ENCODE assay signal across 5 cellular contexts in genomic region chr9:128111726-128112125, GRCh38. TPM values are rescaled to one million over a fixed set of nuclear protein-coding genes. Genes with fewer than 3 reads are reported as not detected.
"Had no signal": no experiment of that assay in that cellular context is flagged by ENCODE, and none has a peak within 500 bp of the region (broad histone marks: within the 10 kb centered on the region; RNA-seq: fewer than 3 reads in every experiment).

No MANE protein-coding gene starts in this region.

RNA-seq across cellular contexts. Expression of gene LCN2, which starts 37.5 kb away (rescaled TPM):
- total RNA-seq: mesothelial cell of epicardium; naive thymus-derived CD8-positive, alpha-beta T cell; osteoblast; right cardiac atrium had no signal
- polyA plus RNA-seq: naive thymus-derived CD8-positive, alpha-beta T cell; neural cell had no signal
